Comparison of ENCODE assay signal across 22 cellular contexts in the genomic region with DNA sequence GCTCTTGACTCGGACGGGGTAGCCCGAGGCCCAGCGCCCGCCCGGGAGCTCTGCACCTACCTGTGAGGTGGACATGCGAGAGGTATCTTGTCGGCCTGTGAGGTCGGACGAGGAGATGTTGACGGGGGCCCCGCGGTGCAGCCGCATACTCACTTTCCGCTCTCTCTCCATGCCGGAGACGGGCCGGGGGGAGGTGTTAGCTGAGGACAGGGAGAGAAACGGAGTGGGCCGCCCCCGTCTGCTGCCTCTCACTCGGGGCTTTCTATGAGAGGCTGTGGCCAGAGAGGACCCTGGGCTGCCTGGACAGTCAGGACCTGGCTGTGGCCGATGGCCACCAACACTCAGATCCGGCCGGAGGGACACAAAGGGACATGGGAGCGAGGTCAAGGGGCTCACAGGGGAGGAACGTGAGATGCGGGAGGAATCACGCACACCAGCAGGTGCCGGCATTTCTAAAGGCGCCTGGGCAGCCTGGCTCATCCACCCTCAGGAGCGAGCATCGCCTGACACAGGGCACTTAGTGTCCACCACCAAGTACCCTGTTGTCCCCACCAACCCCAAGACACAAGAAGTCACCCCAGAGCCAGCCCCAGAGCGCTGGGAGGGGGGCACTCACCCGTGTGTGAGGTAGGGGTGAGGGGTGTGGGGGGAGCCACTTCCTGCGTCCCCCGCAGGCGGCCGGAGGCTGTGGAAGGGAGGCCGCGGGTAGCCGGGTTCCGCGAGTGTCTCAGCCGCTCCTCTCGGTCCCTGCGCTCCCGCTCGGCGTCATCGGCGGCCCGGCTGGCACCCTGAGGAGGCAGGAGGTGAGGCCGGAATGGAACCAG. TPM values are rescaled to one million over a fixed set of nuclear protein-coding genes. Genes with fewer than 3 reads are reported as not detected.
A peak's percentile ranks its signal among the peaks of the same experiment; 100 is the strongest.
DNase-seq lines count a peak whose midpoint lies in the region; ATAC-seq, FAIRE-seq and TF ChIP-seq lines count a peak whose summit lies in the region.
"Had no signal": no experiment of that assay in that cellular context is flagged by ENCODE, and none has a peak within 500 bp of the region (broad histone marks: within the 10 kb centered on the region; RNA-seq: fewer than 3 reads in every experiment).

No MANE protein-coding gene starts in this region.

- no peak for ATAC-seq in natural killer cell
- ATAC-seq in natural killer cell treated with Interleukin-12 subunit alpha and Interleukin-12 subunit beta and Interleukin-15 and Interleukin-18, amount 100 ng/mL, for 72 hours, result no peak
- no peak for ATAC-seq in HG02884 (IDR thresholded peaks at IDR 0.05; ENCODE audit: unreplicated experiment)
- no peak for ATAC-seq in HG02623 (IDR thresholded peaks at IDR 0.05; ENCODE audit: unreplicated experiment)

- no peak for DNase-seq in natural killer cell
- DNase-seq in natural killer cell treated with Interleukin-12 subunit alpha and Interleukin-12 subunit beta and Interleukin-15 and Interleukin-18, amount 100 ng/mL, for 72 hours (ENCODE audit: low spot score), result no peak
- DNase-seq in RWPE1 (ENCODE audit: low spot score), result no peak
- peak; percentile 78 for DNase-seq in kidney
- DNase-seq in H7, result no peak
- DNase-seq in UCSD-AML1 (lab: John Stamatoyannopoulos, UW; ENCODE audit: unreplicated experiment), result no peak
- DNase-seq: activated CD4-positive, alpha-beta T cell treated with anti-CD3 and anti-CD28 coated beads for 4 hours; amniotic stem cell; dorsolateral prefrontal cortex; foreskin melanocyte; kidney glomerular epithelial cell; mesendoderm; MG63; NCI-H146; NCI-H526; stimulated activated naive CD4-positive, alpha-beta T cell; T-cell; tibial artery had no signal

- H3K4me3 ChIP-seq in kidney (ENCODE audit: low read length in 2 of 2) (no peak overlapping the region), H7 (ENCODE audit: insufficient read depth, low read depth, low read length) (no peak overlapping the region)
- H3K4me3 ChIP-seq: cardiac muscle cell, dorsolateral prefrontal cortex, MG63, tibial artery had no signal

- CTCF ChIA-PET in RWPE1 (lab: Yijun Ruan, JAX), result no interaction called here

- FAIRE-seq in kidney (lab: Jason Lieb, UNC), result no peak

- no peaks in the 10 kb centered on the region for H3K9me3 Mint-ChIP-seq in natural killer cell
- H3K9me3 Mint-ChIP-seq in natural killer cell treated with Interleukin-12 subunit alpha and Interleukin-12 subunit beta and Interleukin-15 and Interleukin-18, amount 100 ng/mL, for 72 hours, result no peaks in the 10 kb centered on the region
- H3K9me3 Mint-ChIP-seq: T-cell had no signal

- no peak overlapping the region for H3K9ac ChIP-seq in kidney (ENCODE audit: low read length in 2 of 2)

- H3K4me1 Mint-ChIP-seq in natural killer cell, result peaks cover 38 to 50% of the 10 kb centered on the region in 2 donors
- H3K4me1 Mint-ChIP-seq in natural killer cell treated with Interleukin-12 subunit alpha and Interleukin-12 subunit beta and Interleukin-15 and Interleukin-18, amount 100 ng/mL, for 72 hours (ENCODE audit: low read depth in 2 of 2), result peaks cover 17 to 48% of the 10 kb centered on the region in 2 donors

- H3K27me3 ChIP-seq in H7 (ENCODE audit: control insufficient read depth, insufficient read depth, low read length), result no peaks in the 10 kb centered on the region
- H3K27me3 ChIP-seq: cardiac muscle cell, dorsolateral prefrontal cortex, MG63, tibial artery had no signal

- no peaks in the 10 kb centered on the region for H3K9me3 ChIP-seq in kidney (ENCODE audit: control insufficient read depth in 1 of 2, low read length in 2 of 2)
- H3K9me3 ChIP-seq: MG63, tibial artery had no signal

- peaks cover 22% of the 10 kb centered on the region for H3K36me3 Mint-ChIP-seq in natural killer cell
- H3K36me3 Mint-ChIP-seq in natural killer cell treated with Interleukin-12 subunit alpha and Interleukin-12 subunit beta and Interleukin-15 and Interleukin-18, amount 100 ng/mL, for 72 hours, result peaks cover 29% of the 10 kb centered on the region

- TF ChIP-seq CTCF in natural killer cell (IDR thresholded peaks at IDR 0.05) (no peak), RWPE1 (conservative IDR thresholded peaks at IDR 0.05; ENCODE audit: low read depth) (no peak), kidney (IDR thresholded peaks at IDR 0.05; ENCODE audit: borderline replicate concordance, extremely low read depth, insufficient read depth) (no peak)

- intact Hi-C loops in natural killer cell (cut with micrococcal nuclease), result loop anchor here (10.0 kb wide), 1 partner anchor 166 kb away; the partner anchor contains the start of genes HEXD and OGFOD3
- intact Hi-C loops in kidney (cut with DNase I), result no loop called here

- POLR2A ChIA-PET in RWPE1 (lab: Yijun Ruan, JAX; ENCODE audit: low non-redundant PET), result no interaction called here

- peak overlapping the region; percentile 52 for H3K4me3 Mint-ChIP-seq in natural killer cell
- no peak overlapping the region for H3K4me3 Mint-ChIP-seq in natural killer cell treated with Interleukin-12 subunit alpha and Interleukin-12 subunit beta and Interleukin-15 and Interleukin-18, amount 100 ng/mL, for 72 hours
- H3K4me3 Mint-ChIP-seq: naive thymus-derived CD4-positive, alpha-beta T cell; T-cell had no signal

- H3K27me3 Mint-ChIP-seq in natural killer cell (ENCODE audit: low read depth in 2 of 2), result no peaks in the 10 kb centered on the region
- no peaks in the 10 kb centered on the region for H3K27me3 Mint-ChIP-seq in natural killer cell treated with Interleukin-12 subunit alpha and Interleukin-12 subunit beta and Interleukin-15 and Interleukin-18, amount 100 ng/mL, for 72 hours
- H3K27me3 Mint-ChIP-seq: naive thymus-derived CD4-positive, alpha-beta T cell; T-cell had no signal

- H3K27ac Mint-ChIP-seq in natural killer cell, result peak overlapping the region; percentile 87 to 88
- peak overlapping the region in 1 of 2 donors; percentile 87 for H3K27ac Mint-ChIP-seq in natural killer cell treated with Interleukin-12 subunit alpha and Interleukin-12 subunit beta and Interleukin-15 and Interleukin-18, amount 100 ng/mL, for 72 hours
- H3K27ac Mint-ChIP-seq: T-cell had no signal

- peaks cover 0 to 8% of the 10 kb centered on the region in 2 donors for H3K4me1 ChIP-seq in kidney (ENCODE audit: control insufficient read depth in 1 of 2, insufficient read depth in 1 of 2, low read depth in 1 of 2, low read length in 2 of 2)

- peaks cover 75 to 93% of the 10 kb centered on the region in 2 donors for H3K36me3 ChIP-seq in kidney (ENCODE audit: control insufficient read depth in 1 of 2, insufficient read depth in 2 of 2, low read length in 2 of 2)
- H3K36me3 ChIP-seq in H7 (replicated peaks; ENCODE audit: control insufficient read depth, insufficient read depth, low read length), result peaks cover 66% of the 10 kb centered on the region

- H3K27ac ChIP-seq in RWPE1 (peak overlapping the region; percentile 99), kidney (ENCODE audit: low read depth in 2 of 2, low read length in 2 of 2) (no peak overlapping the region)
- H3K27ac ChIP-seq: cardiac muscle cell had no signal

RNA-seq across cellular contexts. Expression of gene SLC16A3, which starts 20.2 kb away (rescaled TPM):
- total RNA-seq in natural killer cell (100 to 1,000 TPM; 172 to 365 (median 296) TPM), kidney (85.7 TPM)
- total RNA-seq in natural killer cell treated with Interleukin-12 subunit alpha and Interleukin-12 subunit beta and Interleukin-15 and Interleukin-18, amount 100 ng/mL, for 72 hours, result 100 to 1,000 TPM; 241 to 534 TPM
- 28.8 TPM for polyA plus RNA-seq in kidney (ENCODE audit: insufficient read depth, low read depth, low replicate concordance)
- 31.2 and 52.0 TPM in 2 replicates for total RNA-seq in H7 (2014; rRNA removed; shearing (Covaris generic))

RNA-seq across cellular contexts. Expression of gene CSNK1D, which starts 24.5 kb away (rescaled TPM):
- total RNA-seq in natural killer cell (100 to 1,000 TPM; 423 to 475 (median 468) TPM), kidney (160 TPM)
- total RNA-seq in natural killer cell treated with Interleukin-12 subunit alpha and Interleukin-12 subunit beta and Interleukin-15 and Interleukin-18, amount 100 ng/mL, for 72 hours, result 100 to 1,000 TPM; 160 to 215 TPM
- polyA plus RNA-seq in kidney (ENCODE audit: insufficient read depth, low read depth, low replicate concordance), result 69.7 TPM
- 31.7 and 37.3 TPM in 2 replicates for total RNA-seq in H7 (2014; rRNA removed; shearing (Covaris generic))

RNA-seq across cellular contexts. Expression of gene CCDC57, which starts 36.4 kb away (rescaled TPM):
- total RNA-seq in natural killer cell (10 to 100 TPM; 69.7 to 79.2 (median 75.1) TPM), kidney (79.4 TPM)
- total RNA-seq in natural killer cell treated with Interleukin-12 subunit alpha and Interleukin-12 subunit beta and Interleukin-15 and Interleukin-18, amount 100 ng/mL, for 72 hours, result 10 to 100 TPM; 34.0 to 82.2 TPM
- 46.7 TPM for polyA plus RNA-seq in kidney (ENCODE audit: insufficient read depth, low read depth, low replicate concordance)
- total RNA-seq in H7 (2014; rRNA removed; shearing (Covaris generic)), result 3.7 and 6.0 TPM in 2 replicates
